Comparison of ENCODE assay signal across 9 cellular contexts in the genomic region with DNA sequence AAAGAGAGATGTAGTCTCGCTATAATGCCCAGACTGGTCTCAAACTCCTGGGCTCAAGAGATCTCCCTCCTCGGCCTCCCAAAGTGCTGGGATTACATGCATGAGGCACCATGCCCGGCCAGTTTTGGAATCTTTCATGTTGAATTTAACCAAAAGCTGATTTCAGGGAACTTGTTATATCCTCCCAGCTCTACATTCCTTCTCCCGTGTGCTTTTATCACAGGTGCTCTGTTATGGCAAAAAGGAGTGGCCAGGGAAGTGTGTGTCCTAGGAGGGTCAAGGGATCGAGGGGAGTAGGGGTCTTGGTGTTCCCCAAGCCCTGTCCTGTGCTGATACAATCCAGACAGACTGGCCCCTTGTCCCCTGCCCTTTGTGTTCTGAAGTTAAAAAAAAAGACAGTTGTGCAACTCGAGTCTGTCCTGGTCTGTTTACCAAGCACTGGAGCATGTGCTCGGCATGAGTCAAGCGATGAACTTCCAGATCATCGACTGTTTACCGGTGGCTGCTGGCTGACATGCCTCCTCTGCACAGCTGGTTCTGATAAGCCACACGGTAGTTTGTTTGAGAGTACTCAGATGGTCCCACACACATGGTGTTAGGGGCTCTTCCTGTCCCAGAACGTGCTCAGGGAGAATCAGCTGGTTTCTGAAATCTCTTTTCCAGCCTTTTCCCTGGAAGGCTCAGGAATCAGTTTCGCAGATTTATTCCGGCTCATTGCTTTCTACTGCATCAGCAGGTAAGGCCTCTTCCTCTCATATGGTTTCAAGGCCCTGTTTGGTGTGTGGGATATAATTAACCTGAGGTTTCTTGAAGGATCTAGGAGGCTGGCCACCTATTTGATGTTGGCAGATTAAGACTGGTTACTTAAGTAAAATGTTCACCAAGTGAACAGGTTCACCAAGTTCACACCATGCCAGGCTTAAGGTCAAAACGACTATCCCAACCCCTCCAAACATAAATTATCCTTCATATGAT. TPM values are rescaled to one million over a fixed set of nuclear protein-coding genes. Genes with fewer than 3 reads are reported as not detected.
DNase-seq lines count a peak whose midpoint lies in the region; ATAC-seq and TF ChIP-seq lines count a peak whose summit lies in the region.
"Had no signal": no experiment of that assay in that cellular context is flagged by ENCODE, and none has a peak within 500 bp of the region (broad histone marks: within the 10 kb centered on the region; RNA-seq: fewer than 3 reads in every experiment).

No MANE protein-coding gene starts in this region.

- BruUV-seq in Calu3 (replicated peaks; lab: Mats Ljungman, UMichigan) = no TSS peak

- DNase-seq in AG10803 (ENCODE audit: low read depth) (peak; percentile 94), NB4 (ENCODE audit: low read depth) (peak; percentile 61), dermis microvascular lymphatic vessel endothelial cell (ENCODE audit: low read depth in 2 of 2) (peak; percentile 21 to 75), mucosa of descending colon (peak in 1 of 3 donors; percentile 46), GOT3 (lab: John Stamatoyannopoulos, UW) (no peak), Calu3 (no peak)
- DNase-seq in activated CD8-positive, alpha-beta memory T cell treated with anti-CD3 and anti-CD28 coated beads, Interleukin-2, amount 50 U/mL, for 48 hours = no peak
- DNase-seq: stimulated activated CD4-positive, alpha-beta T cell treated with anti-CD3 and anti-CD28 coated beads, Interleukin-4, amount 100 ng/mL, for 24 hours had no signal

- H3K9me3 Mint-ChIP-seq in Calu3 (ENCODE audit: low read depth, unreplicated experiment) = no peaks in the 10 kb centered on the region

- ATAC-seq in mucosa of descending colon (peak; percentile 66), GM18520 (IDR thresholded peaks at IDR 0.05; ENCODE audit: unreplicated experiment) (no peak)

- no peaks in the 10 kb centered on the region for H3K9me3 ChIP-seq in mucosa of descending colon

- H3K36me3 Mint-ChIP-seq in Calu3 (ENCODE audit: insufficient read depth, unreplicated experiment) = no peaks in the 10 kb centered on the region

- no peak overlapping the region for H3K4me3 ChIP-seq in AG10803 (ENCODE audit: low read length)
- no peak overlapping the region for H3K4me3 ChIP-seq in NB4 (ENCODE audit: low read depth, low read length)
- no peak overlapping the region for H3K4me3 ChIP-seq in mucosa of descending colon

- no peaks in the 10 kb centered on the region for H3K27me3 Mint-ChIP-seq in Calu3 (ENCODE audit: unreplicated experiment)

- H3K36me3 ChIP-seq in mucosa of descending colon (ENCODE audit: low read depth) = peaks cover 7% of the 10 kb centered on the region

- no peaks in the 10 kb centered on the region for H3K4me1 Mint-ChIP-seq in Calu3 (ENCODE audit: low read depth, unreplicated experiment)

- intact Hi-C loops in mucosa of descending colon (cut with DNase I, micrococcal nuclease) = no loop called here
- intact Hi-C loops in Calu3 (cut with micrococcal nuclease; ENCODE audit: unreplicated experiment) = loop anchor here (2.0 kb wide), 1 partner anchor 30 kb away; no protein-coding TSS in a partner anchor

- CTCF ChIA-PET in Calu3 (lab: Charles Lee) = interaction anchor here (0.7 to 0.9 kb wide), 2 partner anchors 12 to 64 kb away, joined by 3 to 10 read pairs; no protein-coding TSS in a partner anchor

- peaks cover 3% of the 10 kb centered on the region for H3K4me1 ChIP-seq in mucosa of descending colon (ENCODE audit: low read depth)

- TF ChIP-seq CTCF in AG10803 (conservative IDR thresholded peaks at IDR 0.05; ENCODE audit: low read length) (no peak), NB4 (IDR thresholded peaks at IDR 0.05; ENCODE audit: low read depth, low read length) (no peak), mucosa of descending colon (IDR thresholded peaks at IDR 0.05) (no peak), Calu3 (IDR thresholded peaks at IDR 0.05; ENCODE audit: unreplicated experiment) (no peak)

- H3K4me3 Mint-ChIP-seq in Calu3 (ENCODE audit: low read depth, unreplicated experiment) = no peak overlapping the region

- no peak for TF ChIP-seq POLR2A in NB4 (IDR thresholded peaks at IDR 0.05; ENCODE audit: extremely low read depth, insufficient read length)

- H3K27ac Mint-ChIP-seq in Calu3 (ENCODE audit: unreplicated experiment) = no peak overlapping the region

RNA-seq across cellular contexts. Expression of a gene that starts 52.6 kb away (rescaled TPM):
- total RNA-seq in dermis microvascular lymphatic vessel endothelial cell (38.2 and 46.5 TPM in 2 replicates), mucosa of descending colon (10 to 100 TPM; 38.7 to 46.6 (median 42.3) TPM), Calu3 (2022) (31.0 and 32.4 TPM in 2 replicates)

Comparison
In these comparisons a context has a peak if more than half of its experiments do, and no peak if none do; other contexts are left out.
1. DNase-seq: peak in AG10803 (single experiment), NB4 (single experiment) and dermis microvascular lymphatic vessel endothelial cell (2 of 2); none in GOT3 (single experiment), activated CD8-positive, alpha-beta memory T cell treated with anti-CD3 and anti-CD28 coated beads, Interleukin-2, amount 50 U/mL, for 48 hours (single experiment) and Calu3 (single experiment).